In the genomic region with DNA sequence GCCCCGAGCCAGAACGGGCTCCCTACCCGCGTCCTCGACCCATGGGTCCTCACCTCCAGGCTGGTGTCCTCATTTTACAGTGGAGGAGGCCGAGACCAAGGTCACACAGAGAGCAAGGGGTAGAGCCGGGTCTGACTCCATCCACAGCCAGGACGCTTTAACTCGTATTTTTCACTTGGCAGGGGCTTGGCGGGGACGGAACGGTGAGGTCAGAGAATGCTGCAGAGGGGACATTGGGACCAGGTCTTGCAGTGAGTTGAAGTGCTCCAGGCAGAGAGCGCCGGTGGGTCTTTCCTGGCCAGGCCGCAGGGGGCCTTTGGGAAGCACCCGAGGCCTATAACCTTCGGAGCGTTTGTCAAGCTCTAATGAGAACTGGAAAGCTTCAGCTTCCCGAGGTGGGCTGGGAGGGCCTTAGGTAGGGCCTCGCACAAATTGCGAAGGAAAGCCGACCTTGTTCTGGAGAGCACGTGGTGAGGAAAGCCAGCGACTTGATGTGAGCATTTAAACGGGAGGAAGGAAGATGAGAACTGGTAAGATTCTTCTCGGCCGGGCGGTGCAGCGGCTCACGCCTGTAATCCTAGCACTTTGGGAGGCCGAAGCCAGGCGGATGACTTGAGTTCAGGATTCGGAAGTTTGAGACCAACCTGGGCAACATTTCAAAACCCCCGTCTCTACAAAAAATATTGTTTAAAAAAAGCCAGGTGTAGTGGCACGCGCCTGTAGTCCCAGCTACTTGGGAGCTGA, we compare ENCODE assay signal across 8 cellular contexts. TPM values are rescaled to one million over a fixed set of nuclear protein-coding genes. Genes with fewer than 3 reads are reported as not detected.
A peak's percentile ranks its signal among the peaks of the same experiment; 100 is the strongest.
DNase-seq lines count a peak whose midpoint lies in the region; ATAC-seq, FAIRE-seq and TF ChIP-seq lines count a peak whose summit lies in the region.

No MANE protein-coding gene starts in this region.

- CTCF ChIA-PET in GM12878 (lab: Yijun Ruan, JAX), result no interaction called here

- DNase-seq in GM12878 (ENCODE audit: low read depth, low spot score) (no peak), type B pancreatic cell (ENCODE audit: extremely low spot score, unreplicated experiment) (no peak), mucosa of gallbladder (ENCODE audit: low spot score) (no peak), NCI-H1436 treated with DMSO at 0.1 percent for 48 hours (lab: John Stamatoyannopoulos, UW) (no peak), NCI-H510A (lab: John Stamatoyannopoulos, UW) (no peak)

- no peaks in the 10 kb centered on the region for H3K9me3 ChIP-seq in HUES6 (ENCODE audit: control insufficient read depth, insufficient read depth, low read depth, low read length)
- H3K9me3 ChIP-seq in GM12878 (replicated peaks; ENCODE audit: control insufficient read depth, insufficient read depth, low read length), result no peaks in the 10 kb centered on the region
- H3K9me3 ChIP-seq in liver (ENCODE audit: control insufficient read depth in 4 of 4, low read length in 3 of 4), result no peaks in the 10 kb centered on the region

- WGBS in GM12878 (ENCODE audit: insufficient coverage, insufficient replicate concordance, low lambda C conversion rate, missing lambda C conversion rate), result 84% methylated on average over 35 of the region's 36 CpGs
- WGBS in liver, result 59% methylated on average over 36 of the region's 36 CpGs

- H3K9me3 Mint-ChIP-seq in type B pancreatic cell, result no peaks in the 10 kb centered on the region

- ATAC-seq in GM12878, result no peak

- H3K27me3 ChIP-seq in HUES6 (ENCODE audit: control insufficient read depth, insufficient read depth, low read length), result peaks cover 10% of the 10 kb centered on the region; the same call in 1 of the 2 replicates
- H3K27me3 ChIP-seq in GM12878 (replicated peaks in 1 of 2; ENCODE audit: control insufficient read depth in 2 of 2, insufficient read depth in 2 of 2, low read length in 1 of 2), result no peaks in the 10 kb centered on the region
- no peaks in the 10 kb centered on the region for H3K27me3 ChIP-seq in liver (ENCODE audit: control insufficient read depth in 4 of 4, insufficient read depth in 4 of 4, low read length in 3 of 4)

- BruUV-seq in GM12878 (replicated peaks; lab: Mats Ljungman, UMichigan), result TSS peak; percentile 96

- intact Hi-C loops in GM12878 (cut with micrococcal nuclease; ENCODE audit: unreplicated experiment), result no loop called here

- peak overlapping the region; percentile 88 for H3K4me3 Mint-ChIP-seq in type B pancreatic cell

- H3K36me3 ChIP-seq in HUES6 (ENCODE audit: control insufficient read depth, insufficient read depth, low read length), result no peaks in the 10 kb centered on the region
- peaks cover 0 to 3% of the 10 kb centered on the region in 2 experiments; a peak in 2 of 4 replicates for H3K36me3 ChIP-seq in GM12878 (ENCODE audit: control insufficient read depth in 2 of 2, insufficient read depth in 2 of 2, low read length in 1 of 2)
- H3K36me3 ChIP-seq in liver (ENCODE audit: control insufficient read depth in 4 of 4, insufficient read depth in 3 of 4, low read depth in 1 of 4, low read length in 3 of 4), result no peaks in the 10 kb centered on the region

- H3K4me1 ChIP-seq in HUES6 (ENCODE audit: control insufficient read depth, insufficient read depth, low read length) (peaks cover 46% of the 10 kb centered on the region), GM12878 (ENCODE audit: control insufficient read depth, insufficient read depth, low read length) (peaks cover 20% of the 10 kb centered on the region), liver (ENCODE audit: control insufficient read depth in 4 of 4, insufficient read depth in 4 of 4, low read length in 3 of 4) (peaks cover 5 to 41% (median 28%) of the 10 kb centered on the region in 4 donors)

- SMC1A ChIA-PET in GM12878 (lab: Charles Lee; ENCODE audit: uncharacterized antibody, unreplicated experiment), result interaction anchor here (0.9 kb wide), 1 partner anchor 80 kb away, joined by 3 read pairs; no protein-coding TSS in a partner anchor

- RAD21 ChIA-PET in GM12878 (lab: Charles Lee; ENCODE audit: unreplicated experiment), result no interaction called here

- H3K27ac ChIP-seq in 22Rv1, result peak overlapping the region; percentile 85
- H3K27ac ChIP-seq in HUES6 (ENCODE audit: low read depth, low read length), result no peak overlapping the region
- H3K27ac ChIP-seq in GM12878 (ENCODE audit: control insufficient read depth, insufficient read depth), result peak overlapping the region; percentile 79
- peak overlapping the region in 1 of 2 donors; percentile 73 for H3K27ac ChIP-seq in liver (ENCODE audit: low read depth in 1 of 2, low read length in 2 of 2)

- TF ChIP-seq EP300 in GM12878 (IDR thresholded peaks at IDR 0.05; ENCODE audit: borderline replicate concordance in 1 of 2, control insufficient read depth in 1 of 2, low read depth in 2 of 2, low read length in 2 of 2), result no peak

- POLR2A ChIA-PET in GM12878 (lab: Charles Lee), result no interaction called here

- H3K9ac ChIP-seq in HUES6 (ENCODE audit: low read length) (peak overlapping the region; percentile 62), GM12878 (ENCODE audit: control insufficient read depth, insufficient read depth, low read length) (peak overlapping the region; percentile 79), liver (ENCODE audit: low read depth in 1 of 2, low read length in 2 of 2) (peak overlapping the region; percentile 57 to 64)

- no peaks in the 10 kb centered on the region for H3K27me3 Mint-ChIP-seq in type B pancreatic cell

- H4K20me1 ChIP-seq in GM12878 (ENCODE audit: control insufficient read depth, insufficient read depth), result peaks cover 5% of the 10 kb centered on the region; the same call in 1 of the 2 replicates

- peak overlapping the region; percentile 67 for H3K27ac Mint-ChIP-seq in type B pancreatic cell

- TF ChIP-seq RAD21 in GM12878 (IDR thresholded peaks at IDR 0.05; ENCODE audit: insufficient read depth, low read depth, low read length) (no peak), liver (IDR thresholded peaks at IDR 0.05) (no peak)

- in situ Hi-C loops in GM12878 (cut with MboI), result no loop called here

- H3K4me2 ChIP-seq in GM12878 (ENCODE audit: control insufficient read depth, insufficient read depth), result peak overlapping the region; percentile 97

- TF ChIP-seq POLR2A in GM12878 (IDR thresholded peaks at IDR 0.05; ENCODE audit: low read depth, low read length), result no peak

- H3K79me2 ChIP-seq in GM12878 (ENCODE audit: control insufficient read depth, insufficient read depth, low read length), result peaks cover 48% of the 10 kb centered on the region

- H3K4me1 Mint-ChIP-seq in type B pancreatic cell (ENCODE audit: unreplicated experiment), result peaks cover 22% of the 10 kb centered on the region

- TF ChIP-seq CTCF in 22Rv1 (IDR thresholded peaks at IDR 0.05), result no peak
- TF ChIP-seq CTCF in GM12878 (IDR thresholded peaks at IDR 0.05 in 2 of 3, conservative IDR thresholded peaks at IDR 0.05 in 1 of 3; ENCODE audit: control insufficient read depth in 2 of 3, extremely low read depth in 1 of 3, insufficient read depth in 1 of 3, low read depth in 3 of 3, low read length in 3 of 3), result no peak
- TF ChIP-seq CTCF in liver (IDR thresholded peaks at IDR 0.05; ENCODE audit: low read depth, low read length, missing input control), result no peak
- no peak for TF ChIP-seq CTCF in type B pancreatic cell (conservative IDR thresholded peaks at IDR 0.05)

- H2AFZ ChIP-seq in GM12878 (ENCODE audit: control insufficient read depth, low read depth, low read length), result peak overlapping the region; percentile 85

- H3K4me3 ChIP-seq in HUES6 (ENCODE audit: low read depth, low read length) (peak overlapping the region; percentile 62), GM12878 (peak overlapping the region; percentile 95), liver (ENCODE audit: low read depth in 1 of 3, low read length in 3 of 3) (peak overlapping the region; percentile 83 to 94 (median 88))

- H3K36me3 Mint-ChIP-seq in type B pancreatic cell, result no peaks in the 10 kb centered on the region

- FAIRE-seq in GM12878 (lab: Jason Lieb, UNC), result no peak

RNA-seq across cellular contexts. Expression of a gene that starts 0.9 kb away (rescaled TPM):
- total RNA-seq in GM12878 (2013; cell fraction: nucleolus; rRNA removed), result 140 and 159 TPM in 2 replicates
- 71.2 and 82.3 TPM in 2 replicates for total RNA-seq in GM12878 (2014; rRNA removed)
- total RNA-seq in GM12878 (2014; rRNA removed; fragmentation: Illumina TruSeq; extraction: Trizol), result 24.6 and 30.8 TPM in 2 replicates
- 126 and 147 TPM in 2 replicates for total RNA-seq in GM12878 (2021)
- polyA plus RNA-seq in GM12878 (2011; ENCODE audit: low read depth), result 24.6 TPM
- polyA plus RNA-seq in GM12878 (2011; rRNA removed), result 7.3 and 17.4 TPM in 2 replicates
- polyA plus RNA-seq in GM12878 (2011; cell fraction: cytosol; rRNA removed), result 21.6 and 38.2 TPM in 2 replicates
- polyA plus RNA-seq in GM12878 (2011; cell fraction: nucleus; rRNA removed), result 326 and 415 TPM in 2 replicates
- polyA plus RNA-seq in GM12878 (2012), result 52.8 and 59.8 TPM in 2 replicates
- polyA plus RNA-seq in GM12878 (2014; fragmentation: Illumina TruSeq; extraction: Trizol), result 14.4 and 52.8 TPM in 2 replicates
- polyA plus RNA-seq in GM12878 (2014; fragmentation: Nextera tagmentation; extraction: Ambion mirVana), result under 1 TPM; 0.11 to 0.82 TPM
- polyA plus RNA-seq in GM12878 (2014; rRNA removed), result 77.0 and 107 TPM in 2 replicates
- polyA plus RNA-seq in GM12878 (2016; fragmentation: Nextera tagmentation; extraction: Ambion mirVana), result 10 to 100 TPM; 67.7 to 68.7 TPM
- 18.1 and 32.5 TPM in 2 replicates for polyA minus RNA-seq in GM12878 (2011; rRNA and poly(A)+ RNA removed)
- polyA minus RNA-seq in GM12878 (2011; cell fraction: cytosol; rRNA and poly(A)+ RNA removed), result 19.8 and 28.4 TPM in 2 replicates
- 46.5 and 77.6 TPM in 2 replicates for polyA minus RNA-seq in GM12878 (2011; cell fraction: nucleus; rRNA and poly(A)+ RNA removed)
- total RNA-seq in liver, result 100 to 1,000 TPM in 1 of 2 donors, 10 to 100 TPM in 1; 73.0 to 224 TPM
- polyA plus RNA-seq in liver, result 100 to 1,000 TPM in 1 of 2 donors, 10 to 100 TPM in 1; 40.2 to 130 TPM
- total RNA-seq in type B pancreatic cell (ENCODE audit: low replicate concordance), result 77.0 and 108 TPM in 2 replicates
- total RNA-seq in mucosa of gallbladder, result 87.4 TPM

RNA-seq across cellular contexts. Expression of a gene that starts 37.0 kb away (rescaled TPM):
- total RNA-seq in GM12878 (2013; cell fraction: nucleolus; rRNA removed), result not detected in 2 replicates
- total RNA-seq in GM12878 (2014; rRNA removed), result not detected in 2 replicates
- not detected in 2 replicates for total RNA-seq in GM12878 (2014; rRNA removed; fragmentation: Illumina TruSeq; extraction: Trizol)
- not detected in 2 replicates for total RNA-seq in GM12878 (2021)
- polyA plus RNA-seq in GM12878 (2011; ENCODE audit: low read depth), result not detected
- not detected in 2 replicates for polyA plus RNA-seq in GM12878 (2011; rRNA removed)
- polyA plus RNA-seq in GM12878 (2011; cell fraction: cytosol; rRNA removed), result not detected in 2 replicates
- not detected in 2 replicates for polyA plus RNA-seq in GM12878 (2011; cell fraction: nucleus; rRNA removed)
- polyA plus RNA-seq in GM12878 (2012), result not detected in 2 replicates
- not detected in 2 replicates for polyA plus RNA-seq in GM12878 (2014; fragmentation: Illumina TruSeq; extraction: Trizol)
- not detected for polyA plus RNA-seq in GM12878 (2014; fragmentation: Nextera tagmentation; extraction: Ambion mirVana)
- polyA plus RNA-seq in GM12878 (2014; rRNA removed), result not detected in 2 replicates
- not detected for polyA plus RNA-seq in GM12878 (2016; fragmentation: Nextera tagmentation; extraction: Ambion mirVana)
- polyA minus RNA-seq in GM12878 (2011; rRNA and poly(A)+ RNA removed), result not detected in 2 replicates
- not detected in 2 replicates for polyA minus RNA-seq in GM12878 (2011; cell fraction: cytosol; rRNA and poly(A)+ RNA removed)
- polyA minus RNA-seq in GM12878 (2011; cell fraction: nucleus; rRNA and poly(A)+ RNA removed), result not detected in 2 replicates
- total RNA-seq in liver, result not detected
- not detected for polyA plus RNA-seq in liver
- total RNA-seq in type B pancreatic cell (ENCODE audit: low replicate concordance), result 1.3 and 1.5 TPM in 2 replicates
- 0.14 TPM for total RNA-seq in mucosa of gallbladder
